6 cellular contexts compared by ENCODE assay signal in genomic region chr5:43112711-43113110, GRCh38. TPM values are rescaled to one million over a fixed set of nuclear protein-coding genes. Genes with fewer than 3 reads are reported as not detected.
DNase-seq lines count a peak whose midpoint lies in the region; ATAC-seq, FAIRE-seq and TF ChIP-seq lines count a peak whose summit lies in the region.
"Not testable (repeated sequence)": the region's sequence is repeated elsewhere in the genome, so short reads cannot be mapped to it uniquely, and the experiment has no call there.

No MANE protein-coding gene starts in this region.

- H3F3A ChIP-seq in Loucy (ENCODE audit: low read depth): not testable (repeated sequence)

- not testable (repeated sequence) for TF ChIP-seq CTCF in A549 (IDR thresholded peaks at IDR 0.05); Loucy (conservative IDR thresholded peaks at IDR 0.05; ENCODE audit: low read length); natural killer cell (IDR thresholded peaks at IDR 0.05); testis (IDR thresholded peaks at IDR 0.05)

- H3K27me3 ChIP-seq in Loucy (ENCODE audit: insufficient read depth, low read length, poor library complexity, severe bottlenecking); testis: not testable (repeated sequence)

- not testable (repeated sequence) for DNase-seq in A549 (ENCODE audit: low read depth in 1 of 2, low spot score in 1 of 2); immature natural killer cell; natural killer cell
- DNase-seq in testis: peak; percentile 26

- H3K9me3 ChIP-seq in A549; Loucy (ENCODE audit: insufficient read depth, low read depth, low read length); testis: not testable (repeated sequence)

- CTCF ChIA-PET in A549 (lab: Yijun Ruan, JAX): interaction anchor here (0.7 to 1.8 kb wide), 2 partner anchors 9 to 353 kb away, joined by 5 to 6 read pairs; no protein-coding TSS in a partner anchor

- not testable (repeated sequence) for H3K4me3 Mint-ChIP-seq in activated naive CD4-positive, alpha-beta T cell treated with anti-CD3 and anti-CD28 coated beads, Interleukin-2, amount 50 U/mL, for 24 hours
- peak overlapping the region in 4 of 5 donors; percentile 58 to 80 (median 63) for H3K4me3 Mint-ChIP-seq in immature natural killer cell
- H3K4me3 Mint-ChIP-seq in natural killer cell: peak overlapping the region; percentile 51

- not testable (repeated sequence) for ATAC-seq in A549
- peak in 1 of 3 donors; percentile 12 for ATAC-seq in natural killer cell

- FAIRE-seq in A549 (lab: Jason Lieb, UNC): not testable (repeated sequence)

- not testable (repeated sequence) for H3K79me2 ChIP-seq in Loucy (ENCODE audit: insufficient read depth, low read length)

- H3K4me2 ChIP-seq in A549: not testable (repeated sequence)
- H3K4me2 ChIP-seq in Loucy (ENCODE audit: low read depth, low read length, poor library complexity, severe bottlenecking): peak overlapping the region; percentile 15

- H3K9me2 ChIP-seq in Loucy (replicated peaks; ENCODE audit: low read depth, low read length): not testable (repeated sequence)

- not testable (repeated sequence) for H3K27me3 Mint-ChIP-seq in activated naive CD4-positive, alpha-beta T cell treated with anti-CD3 and anti-CD28 coated beads, Interleukin-2, amount 50 U/mL, for 24 hours; immature natural killer cell (ENCODE audit: low read depth in 3 of 3); natural killer cell (ENCODE audit: low read depth in 2 of 2)

- not testable (repeated sequence) for H3K9me3 Mint-ChIP-seq in activated naive CD4-positive, alpha-beta T cell treated with anti-CD3 and anti-CD28 coated beads, Interleukin-2, amount 50 U/mL, for 24 hours; immature natural killer cell; natural killer cell

- 91% methylated on average over 9 of the region's 9 CpGs for WGBS in A549 (ENCODE audit: missing lambda C conversion rate)
- 92 to 96% methylated on average over 9 of the region's 9 CpGs for WGBS in testis, 2 donors

- H3K9ac ChIP-seq in Loucy (ENCODE audit: low read depth, low read length, poor library complexity, severe bottlenecking): not testable (repeated sequence)

- POLR2A ChIA-PET in A549 (lab: Yijun Ruan, JAX): interaction anchor here (1.1 kb wide), 1 partner anchor 8 kb away, joined by 3 read pairs; no protein-coding TSS in a partner anchor

- TF ChIP-seq EP300 in A549 (IDR thresholded peaks at IDR 0.05): not testable (repeated sequence)

- intact Hi-C loops in natural killer cell (cut with micrococcal nuclease); testis (cut with DNase I; ENCODE audit: low total_unique reads): not testable (repeated sequence)

- not testable (repeated sequence) for TF ChIP-seq POLR2A in A549 (IDR thresholded peaks at IDR 0.05; ENCODE audit: low read length); testis (IDR thresholded peaks at IDR 0.05)

- not testable (repeated sequence) for H3K4me1 ChIP-seq in A549; Loucy (ENCODE audit: insufficient read depth, low read length, poor library complexity, severe bottlenecking); testis

- not testable (repeated sequence) for TF ChIP-seq RAD21 in A549 (conservative IDR thresholded peaks at IDR 0.05 in 1 of 2, IDR thresholded peaks at IDR 0.05 in 1 of 2)

- H3K36me3 Mint-ChIP-seq in activated naive CD4-positive, alpha-beta T cell treated with anti-CD3 and anti-CD28 coated beads, Interleukin-2, amount 50 U/mL, for 24 hours; immature natural killer cell; natural killer cell: not testable (repeated sequence)

- peaks cover 31% of the 10 kb centered on the region for H3K4me1 Mint-ChIP-seq in activated naive CD4-positive, alpha-beta T cell treated with anti-CD3 and anti-CD28 coated beads, Interleukin-2, amount 50 U/mL, for 24 hours
- peaks cover 8 to 16% of the 10 kb centered on the region in 2 donors for H3K4me1 Mint-ChIP-seq in immature natural killer cell
- H3K4me1 Mint-ChIP-seq in natural killer cell: not testable (repeated sequence)

- H3K4me3 ChIP-seq in A549; Loucy (ENCODE audit: low read length, poor library complexity, severe bottlenecking); testis: not testable (repeated sequence)

- not testable (repeated sequence) for H4K20me1 ChIP-seq in Loucy (ENCODE audit: insufficient read depth, low read length, poor library complexity, severe bottlenecking)

- H2AFZ ChIP-seq in Loucy (ENCODE audit: low read length): not testable (repeated sequence)

- peak overlapping the region; percentile 35 for H3K27ac Mint-ChIP-seq in activated naive CD4-positive, alpha-beta T cell treated with anti-CD3 and anti-CD28 coated beads, Interleukin-2, amount 50 U/mL, for 24 hours
- H3K27ac Mint-ChIP-seq in immature natural killer cell (peak overlapping the region in 4 of 6 donors; percentile 69 to 87 (median 74)), natural killer cell (peak overlapping the region in 1 of 2 donors; percentile 47)

- H3K36me3 ChIP-seq in Loucy (ENCODE audit: insufficient read depth, low read length); testis (ENCODE audit: low read depth, missing control alignments): not testable (repeated sequence)

- not testable (repeated sequence) for H3K27ac ChIP-seq in A549, testis

TF ChIP-seq in A549, 52 proteins besides CTCF, POLR2A, EP300 and RAD21:
- TF ChIP-seq MAFK (IDR thresholded peaks at IDR 0.05; ENCODE audit: partially characterized antibody): peak; percentile 39

RNA-seq across cellular contexts. Expression of gene ZNF131, which starts 8.0 kb away (rescaled TPM):
- polyA plus RNA-seq in A549 (2011; rRNA removed): 37.5 and 47.9 TPM in 2 replicates
- 11.8 and 13.2 TPM in 2 replicates for polyA plus RNA-seq in A549 (2012; cell fraction: cytosol; rRNA removed)
- polyA plus RNA-seq in A549 (2012; cell fraction: nucleus; rRNA removed): 11.0 and 17.3 TPM in 2 replicates
- 21.7 to 25.3 TPM (median 22.6 TPM) in 3 replicates for polyA plus RNA-seq in A549 (2017; fragmentation: RNase III; extraction: RNeasy Plus Mini Kit Qiagen cat#74134 plus additional on column Dnase treatment)
- 26.5 and 30.3 TPM in 2 replicates for polyA minus RNA-seq in A549 (2011; rRNA and poly(A)+ RNA removed)
- 10 to 100 TPM; 30.3 to 49.6 (median 33.8) TPM for polyA plus RNA-seq in immature natural killer cell
- total RNA-seq in natural killer cell: 10 to 100 TPM; 69.0 to 84.0 (median 83.5) TPM
- 10 to 100 TPM; 67.8 to 80.6 TPM for total RNA-seq in testis
- polyA plus RNA-seq in testis (ENCODE audit: insufficient read depth, low read depth, low replicate concordance): 75.6 TPM
